In the genomic region with DNA sequence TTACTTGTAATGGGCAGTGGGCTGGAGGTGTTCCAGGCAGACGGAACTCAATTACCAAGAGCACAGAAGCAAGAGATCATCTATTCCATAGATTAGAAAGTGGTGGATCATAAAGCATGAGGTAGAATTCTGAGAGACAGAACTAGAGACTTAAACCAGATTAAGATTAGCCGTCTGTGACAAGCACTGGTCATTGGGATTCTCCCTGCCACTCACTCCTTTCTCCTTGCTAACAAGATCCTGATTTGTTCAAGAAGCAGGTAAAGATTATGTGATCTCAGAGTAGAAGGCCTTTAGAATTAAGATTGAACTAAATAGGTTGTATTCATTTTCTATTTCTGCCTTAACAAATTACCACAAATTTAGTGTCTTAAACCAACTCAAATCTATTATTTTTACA, we compare ENCODE assay signal across 10 cellular contexts. TPM values are rescaled to one million over a fixed set of nuclear protein-coding genes. Genes with fewer than 3 reads are reported as not detected.
DNase-seq lines count a peak whose midpoint lies in the region; ATAC-seq, FAIRE-seq and TF ChIP-seq lines count a peak whose summit lies in the region.
"Had no signal": no experiment of that assay in that cellular context is flagged by ENCODE, and none has a peak within 500 bp of the region (broad histone marks: within the 10 kb centered on the region; RNA-seq: fewer than 3 reads in every experiment).

No MANE protein-coding gene starts in this region.

- 86% methylated on average over 2 of the region's 2 CpGs for WGBS in SK-N-SH (ENCODE audit: low lambda C conversion rate)

- no peaks in the 10 kb centered on the region for H3F3A ChIP-seq in SK-N-SH (replicated peaks; ENCODE audit: insufficient read depth)

- no peaks in the 10 kb centered on the region for H3K9me1 ChIP-seq in endothelial cell of umbilical vein (replicated peaks; ENCODE audit: control insufficient read depth, extremely low read depth, insufficient read depth, low read length)

- peak overlapping the region; percentile 84 for H2AFZ ChIP-seq in SK-N-SH (ENCODE audit: low read depth)
- H2AFZ ChIP-seq in OCI-LY3 (ENCODE audit: low read depth, low read length) = no peak overlapping the region
- H2AFZ ChIP-seq in endothelial cell of umbilical vein (ENCODE audit: low read depth, low read length) = peak overlapping the region; percentile 82

- H3K9me3 ChIP-seq in SK-N-SH (no peaks in the 10 kb centered on the region), OCI-LY3 (ENCODE audit: insufficient read depth, low read length) (no peaks in the 10 kb centered on the region), endothelial cell of umbilical vein (replicated peaks; ENCODE audit: control insufficient read depth, insufficient read depth, low read length) (no peaks in the 10 kb centered on the region), skeletal muscle satellite cell (replicated peaks; ENCODE audit: low read length) (no peaks in the 10 kb centered on the region)

- H3K36me3 ChIP-seq in SK-N-SH (replicated peaks in 1 of 2; ENCODE audit: control insufficient read depth in 1 of 2, insufficient read depth in 2 of 2, low read length in 1 of 2) (peaks cover 4 to 8% of the 10 kb centered on the region in 2 experiments), OCI-LY3 (replicated peaks; ENCODE audit: low read depth, low read length) (peaks cover 6% of the 10 kb centered on the region), endothelial cell of umbilical vein (ENCODE audit: control insufficient read depth in 2 of 2, extremely low read depth in 1 of 2, insufficient read depth in 2 of 2, low read length in 2 of 2) (no peaks in the 10 kb centered on the region), skeletal muscle satellite cell (ENCODE audit: insufficient read depth, low read length) (no peaks in the 10 kb centered on the region)

- peaks cover 9% of the 10 kb centered on the region for H4K20me1 ChIP-seq in SK-N-SH (ENCODE audit: insufficient read depth)
- H4K20me1 ChIP-seq in OCI-LY3 (ENCODE audit: insufficient read depth, low read length) = no peaks in the 10 kb centered on the region
- peaks cover 7% of the 10 kb centered on the region for H4K20me1 ChIP-seq in endothelial cell of umbilical vein (replicated peaks; ENCODE audit: control insufficient read depth, extremely low read depth, insufficient read depth, low read length)

- DNase-seq in SK-N-SH (no peak), endothelial cell of umbilical vein (ENCODE audit: low read depth, low spot score) (no peak), NCI-H2107 (lab: John Stamatoyannopoulos, UW) (no peak)
- DNase-seq in stimulated activated CD4-positive, alpha-beta T cell treated with anti-CD3 and anti-CD28 coated beads, Interleukin-4, amount 100 ng/mL, for 4 hours = no peak
- DNase-seq: NCI-H1930 had no signal

- TF ChIP-seq CTCF in SK-N-SH (IDR thresholded peaks at IDR 0.05) (no peak), OCI-LY3 (IDR thresholded peaks at IDR 0.05; ENCODE audit: low read depth, low read length) (no peak), endothelial cell of umbilical vein (IDR thresholded peaks at IDR 0.05; ENCODE audit: extremely low read depth in 1 of 2, insufficient read depth in 1 of 2, low read depth in 1 of 2, low read length in 2 of 2) (no peak)

- H3K79me2 ChIP-seq in SK-N-SH (ENCODE audit: insufficient read depth) (peaks cover 34% of the 10 kb centered on the region), OCI-LY3 (ENCODE audit: low read length) (peaks cover 35% of the 10 kb centered on the region), endothelial cell of umbilical vein (ENCODE audit: control insufficient read depth, insufficient read depth, low read length) (peaks cover 32% of the 10 kb centered on the region)

- H3K4me3 ChIP-seq in SK-N-SH (ENCODE audit: low read depth in 2 of 2, low read length in 1 of 2) (peak overlapping the region in 1 of 2 experiments; percentile 97; a peak in 1 of 4 replicates), OCI-LY3 (ENCODE audit: low read length) (peak overlapping the region; percentile 94), endothelial cell of umbilical vein (replicated peaks in 1 of 3; ENCODE audit: insufficient read depth in 1 of 3, low read depth in 1 of 3, low read length in 3 of 3) (no peak overlapping the region), skeletal muscle satellite cell (ENCODE audit: low read length) (peak overlapping the region; percentile 79)

- TF ChIP-seq EP300 in SK-N-SH (IDR thresholded peaks at IDR 0.05; ENCODE audit: borderline replicate concordance in 1 of 2, low read depth in 1 of 2, low read length in 1 of 2) = no peak

- H3K4me2 ChIP-seq in SK-N-SH (peak overlapping the region; percentile 82; the same call in 1 of the 2 replicates), OCI-LY3 (ENCODE audit: low read length) (peak overlapping the region; percentile 96), endothelial cell of umbilical vein (ENCODE audit: insufficient read depth, low read length) (peak overlapping the region; percentile 99), skeletal muscle satellite cell (ENCODE audit: low read length) (peak overlapping the region; percentile 80)

- POLR2A ChIA-PET in SK-N-SH (lab: Yijun Ruan, JAX) = no interaction called here
- POLR2A ChIA-PET in endothelial cell of umbilical vein (lab: Charles Lee) = no interaction called here

- dilution Hi-C loops in endothelial cell of umbilical vein (cut with MboI; ENCODE audit: extremely low pct_ligation_motif_present, low sequenced_read_pairs) = no loop called here

- no peaks in the 10 kb centered on the region for H3K9me2 ChIP-seq in SK-N-SH

- TF ChIP-seq POLR2A in endothelial cell of umbilical vein (IDR thresholded peaks at IDR 0.05; ENCODE audit: low read depth, low read length) = no peak

- TF ChIP-seq RAD21 in SK-N-SH (IDR thresholded peaks at IDR 0.05; ENCODE audit: low read length) = no peak

- no peak overlapping the region for H3K27ac ChIP-seq in SK-N-SH (ENCODE audit: low read depth in 2 of 2, low read length in 1 of 2)
- H3K27ac ChIP-seq in OCI-LY3 (ENCODE audit: low read length) = no peak overlapping the region
- H3K27ac ChIP-seq in endothelial cell of umbilical vein (ENCODE audit: insufficient read depth, low read depth, low read length) = peak overlapping the region; percentile 93

- ATAC-seq in SK-N-SH treated with all-trans-retinoic acid at 6 μM for 48 hours = no peak
- ATAC-seq in GM18867 (IDR thresholded peaks at IDR 0.05; ENCODE audit: unreplicated experiment) = no peak
- ATAC-seq: stimulated activated memory B cell treated with anti-CD40 and anti-IgM and Interleukin-4, amounts not matched to agents 10 μg/mL and 1 μg/mL and 100 μg/mL, for 72 hours had no signal

- CTCF ChIA-PET in SK-N-SH (lab: Yijun Ruan, JAX) = no interaction called here
- CTCF ChIA-PET in endothelial cell of umbilical vein (lab: Charles Lee) = interaction anchor here (2.7 kb wide), 1 partner anchor 389 kb away, joined by 8 read pairs; no protein-coding TSS in a partner anchor

- H3K9ac ChIP-seq in SK-N-SH = no peak overlapping the region
- H3K9ac ChIP-seq in OCI-LY3 (ENCODE audit: low read length) = peak overlapping the region; percentile 86
- no peak overlapping the region for H3K9ac ChIP-seq in endothelial cell of umbilical vein (replicated peaks; ENCODE audit: extremely low read depth, insufficient read depth, low read length)
- H3K9ac ChIP-seq in skeletal muscle satellite cell (ENCODE audit: low read depth, low read length) = peak overlapping the region; percentile 85

- no TSS peak for BruUV-seq in endothelial cell of umbilical vein (replicated peaks; lab: Mats Ljungman, UMichigan)

- FAIRE-seq in endothelial cell of umbilical vein (lab: Jason Lieb, UNC) = no peak

- intact Hi-C loops in endothelial cell of umbilical vein (cut with micrococcal nuclease) = loop anchor here (5.0 kb wide), 2 partner anchors 127 to 163 kb away; a partner anchor contains a TSS

- peaks cover 0 to 12% of the 10 kb centered on the region in 2 experiments; a peak in 3 of 4 replicates for H3K4me1 ChIP-seq in SK-N-SH (ENCODE audit: control insufficient read depth in 1 of 2, insufficient read depth in 2 of 2, low read depth in 1 of 2, low read length in 1 of 2)
- H3K4me1 ChIP-seq in OCI-LY3 (ENCODE audit: low read length) = peaks cover 17% of the 10 kb centered on the region
- peaks cover 26% of the 10 kb centered on the region for H3K4me1 ChIP-seq in endothelial cell of umbilical vein (ENCODE audit: control insufficient read depth, extremely low read depth, insufficient read depth, low read length)
- peaks cover 20% of the 10 kb centered on the region for H3K4me1 ChIP-seq in skeletal muscle satellite cell (ENCODE audit: control insufficient read depth, insufficient read depth, low read length)

- H3K27me3 ChIP-seq in SK-N-SH (ENCODE audit: insufficient read depth) (no peaks in the 10 kb centered on the region), OCI-LY3 (ENCODE audit: low read depth, low read length) (no peaks in the 10 kb centered on the region), endothelial cell of umbilical vein (ENCODE audit: control insufficient read depth in 2 of 2, insufficient read depth in 2 of 2, low read length in 2 of 2) (no peaks in the 10 kb centered on the region), skeletal muscle satellite cell (ENCODE audit: control insufficient read depth, insufficient read depth, low read length) (no peaks in the 10 kb centered on the region)

TF ChIP-seq in SK-N-SH, 30 proteins besides CTCF, POLR2A, EP300 and RAD21 (continues in another document):
- no peak for TF ChIP-seq MXI1 (IDR thresholded peaks at IDR 0.05; ENCODE audit: low read depth, low read length)
- TF ChIP-seq TEAD4 (IDR thresholded peaks at IDR 0.05; ENCODE audit: borderline replicate concordance, insufficient read depth) = no peak

TF ChIP-seq in SK-N-SH treated with all-trans-retinoic acid at 6 μM for 48 hours, 23 proteins besides CTCF, POLR2A, EP300 and RAD21 (continues in another document):
- no peak for TF ChIP-seq ZNF70 (CRISPR knock-in tag; IDR thresholded peaks at IDR 0.05)
- no peak for TF ChIP-seq TOX (CRISPR knock-in tag; IDR thresholded peaks at IDR 0.05; ENCODE audit: borderline replicate concordance)
- no peak for TF ChIP-seq OSR1 (CRISPR knock-in tag; IDR thresholded peaks at IDR 0.05)

TF ChIP-seq in endothelial cell of umbilical vein, 7 proteins besides CTCF, POLR2A, EP300 and RAD21 (continues in another document):
- no peak for TF ChIP-seq EZH2 (IDR thresholded peaks at IDR 0.05; ENCODE audit: borderline replicate concordance, low read depth, low read length, severe bottlenecking)

RNA-seq across cellular contexts. Expression of a gene that starts 1.5 kb away (rescaled TPM):
- polyA plus RNA-seq in SK-N-SH (2012; rRNA removed) = 10.5 and 15.3 TPM in 2 replicates
- polyA plus RNA-seq in SK-N-SH (2012; cell fraction: cytosol; rRNA removed) = 19.0 and 20.4 TPM in 2 replicates
- 3.0 and 10.3 TPM in 2 replicates for polyA plus RNA-seq in SK-N-SH (2012; cell fraction: nucleus; rRNA removed)
- total RNA-seq in endothelial cell of umbilical vein = 40.4 and 44.8 TPM in 2 replicates
- polyA plus RNA-seq in endothelial cell of umbilical vein = 9.5 and 11.5 TPM in 2 replicates
- 10.6 and 12.8 TPM in 2 replicates for polyA plus RNA-seq in endothelial cell of umbilical vein (2011; cell fraction: cytosol; rRNA removed)
- 9.6 and 15.4 TPM in 2 replicates for polyA plus RNA-seq in endothelial cell of umbilical vein (2011; cell fraction: nucleus; rRNA removed)
- 24.6 and 33.6 TPM in 2 replicates for polyA plus RNA-seq in endothelial cell of umbilical vein (2012)
- 24.9 and 25.8 TPM in 2 replicates for polyA minus RNA-seq in endothelial cell of umbilical vein
- polyA minus RNA-seq in endothelial cell of umbilical vein (2011; cell fraction: cytosol; rRNA and poly(A)+ RNA removed) = 13.8 TPM
- polyA minus RNA-seq in endothelial cell of umbilical vein (2011; cell fraction: nucleus; rRNA and poly(A)+ RNA removed) = 11.6 and 23.8 TPM in 2 replicates
- total RNA-seq in skeletal muscle satellite cell (2012; rRNA removed) = 48.7 and 51.7 TPM in 2 replicates

Comparison
In these comparisons a context has a peak if more than half of its experiments do, and no peak if none do; other contexts are left out.
1. H3K4me3 ChIP-seq: peak in OCI-LY3 (single experiment) and skeletal muscle satellite cell (single experiment); none in endothelial cell of umbilical vein (0 of 3).
2. H3K9ac ChIP-seq: peak in OCI-LY3 (single experiment) and skeletal muscle satellite cell (single experiment); none in SK-N-SH (single experiment) and endothelial cell of umbilical vein (single experiment).
3. Peak in every context shown above with its lines, with median percentiles within 50 percentile points of each other: H3K4me2 ChIP-seq.